Comparison of ENCODE assay signal across 1 cellular context in genomic region chr11:68806931-68807844, GRCh38.
TF ChIP-seq lines count a peak whose summit lies in the region.

No MANE protein-coding gene starts in this region.

TF ChIP-seq in H1, 55 proteins besides CTCF, POLR2A, EP300 and RAD21:
- TF ChIP-seq ZNF274 (IDR thresholded peaks at IDR 0.05; ENCODE audit: borderline replicate concordance, extremely low read depth, low read length) (no peak), BCL11A (IDR thresholded peaks at IDR 0.05; ENCODE audit: low read depth in 2 of 2, low read length in 2 of 2) (no peak), PHF8 (conservative IDR thresholded peaks at IDR 0.05; ENCODE audit: low read depth, low read length) (no peak)
TF ChIP-seq in H1: peak in this region for 0.
